In the genomic region with DNA sequence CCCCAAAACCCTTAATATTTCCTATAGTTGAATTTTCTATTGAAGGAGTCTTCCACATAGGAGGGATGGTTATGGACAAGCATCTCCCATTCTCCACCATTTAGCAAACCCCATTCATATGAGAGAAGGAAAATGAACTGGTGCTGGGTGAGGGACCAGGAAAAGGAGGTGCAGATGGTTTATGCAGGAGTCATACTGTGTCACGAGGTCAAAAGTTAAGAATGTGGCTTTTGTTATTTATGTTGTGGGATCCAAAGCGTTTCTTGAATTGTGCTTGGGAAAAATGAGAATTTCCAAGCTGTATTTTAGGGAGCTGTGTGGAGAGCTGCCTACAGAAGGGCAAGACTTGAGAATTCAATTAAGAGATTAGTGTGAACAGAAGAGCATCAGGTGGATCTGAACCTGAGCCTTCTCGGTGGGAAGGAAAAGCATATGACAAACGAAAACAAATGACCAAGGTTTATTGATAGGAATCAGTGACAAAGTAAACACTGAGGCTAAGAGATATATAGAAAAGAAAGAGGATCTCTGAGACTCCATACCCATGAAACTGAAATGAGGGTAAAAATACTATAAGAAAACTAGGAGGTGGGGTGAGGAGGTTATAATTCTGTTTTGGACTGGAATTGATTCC, we compare ENCODE assay signal across 20 cellular contexts.
DNase-seq lines count a peak whose midpoint lies in the region; ATAC-seq and TF ChIP-seq lines count a peak whose summit lies in the region.
"Had no signal": no experiment of that assay in that cellular context is flagged by ENCODE, and none has a peak within 500 bp of the region (broad histone marks: within the 10 kb centered on the region; RNA-seq: fewer than 3 reads in every experiment).

No MANE protein-coding gene starts in this region.

- no peaks in the 10 kb centered on the region for H3K36me3 ChIP-seq in heart left ventricle
- no peaks in the 10 kb centered on the region for H3K36me3 ChIP-seq in uterus
- H3K36me3 ChIP-seq: adrenal gland had no signal

- TF ChIP-seq POLR2A in heart left ventricle (IDR thresholded peaks at IDR 0.05) (no peak), uterus (IDR thresholded peaks at IDR 0.05) (no peak)

- no peaks in the 10 kb centered on the region for H3K27me3 ChIP-seq in heart left ventricle
- no peaks in the 10 kb centered on the region for H3K27me3 ChIP-seq in uterus

- no peak overlapping the region for H3K27ac Mint-ChIP-seq in activated naive CD8-positive, alpha-beta T cell treated with anti-CD3 and anti-CD28 coated beads, Interleukin-2, amount 50 U/mL, for 24 hours
- H3K27ac Mint-ChIP-seq: GM23338; naive B cell; stimulated activated memory B cell treated with anti-CD40 and anti-IgM and Interleukin-4, amounts not matched to agents 10 μg/mL and 1 μg/mL and 100 μg/mL, for 72 hours had no signal

- no peaks in the 10 kb centered on the region for H3K27me3 Mint-ChIP-seq in activated naive CD8-positive, alpha-beta T cell treated with anti-CD3 and anti-CD28 coated beads, Interleukin-2, amount 50 U/mL, for 24 hours
- H3K27me3 Mint-ChIP-seq: naive B cell; stimulated activated memory B cell treated with anti-CD40 and anti-IgM and Interleukin-4, amounts not matched to agents 10 μg/mL and 1 μg/mL and 100 μg/mL, for 72 hours had no signal

- in situ Hi-C loops in astrocyte of the cerebellum (cut with HindIII; ENCODE audit: low sequenced_read_pairs), result no loop called here

- H3K27ac ChIP-seq in heart left ventricle (peak overlapping the region in 9 of 12 donors; percentile 15 to 74 (median 29)), uterus (peak overlapping the region; percentile 48 to 54)
- H3K27ac ChIP-seq: adrenal gland had no signal

- no peaks in the 10 kb centered on the region for H3K9me3 Mint-ChIP-seq in activated naive CD8-positive, alpha-beta T cell treated with anti-CD3 and anti-CD28 coated beads, Interleukin-2, amount 50 U/mL, for 24 hours
- H3K9me3 Mint-ChIP-seq: GM23338; stimulated activated memory B cell treated with anti-CD40 and anti-IgM and Interleukin-4, amounts not matched to agents 10 μg/mL and 1 μg/mL and 100 μg/mL, for 72 hours had no signal

- TF ChIP-seq CTCF in heart left ventricle (IDR thresholded peaks at IDR 0.05) (no peak), astrocyte of the cerebellum (IDR thresholded peaks at IDR 0.05; ENCODE audit: low read depth, low read length, missing control alignments) (no peak), foreskin fibroblast (IDR thresholded peaks at IDR 0.05; ENCODE audit: low read depth, low read length) (no peak), uterus (IDR thresholded peaks at IDR 0.05) (no peak)

- no peak overlapping the region for H3K4me3 ChIP-seq in heart left ventricle
- H3K4me3 ChIP-seq in astrocyte of the cerebellum (ENCODE audit: low read depth, low read length), result no peak overlapping the region
- no peak overlapping the region for H3K4me3 ChIP-seq in foreskin fibroblast (ENCODE audit: low read depth in 1 of 2, low read length in 2 of 2)
- H3K4me3 ChIP-seq in uterus, result no peak overlapping the region
- H3K4me3 ChIP-seq: adrenal gland, GM23338 had no signal

- ATAC-seq in heart left ventricle, result no peak
- no peak for ATAC-seq in left cardiac atrium
- no peak for ATAC-seq in GM18861 (IDR thresholded peaks at IDR 0.05; ENCODE audit: unreplicated experiment)
- ATAC-seq in activated naive CD8-positive, alpha-beta T cell treated with anti-CD3 and anti-CD28 coated beads, Interleukin-2, amount 50 U/mL, for 24 hours, result no peak
- ATAC-seq: GM23338; stimulated activated memory B cell treated with anti-CD40 and anti-IgM and Interleukin-4, amounts not matched to agents 10 μg/mL and 1 μg/mL and 100 μg/mL, for 72 hours had no signal

- H3K4me1 Mint-ChIP-seq in activated naive CD8-positive, alpha-beta T cell treated with anti-CD3 and anti-CD28 coated beads, Interleukin-2, amount 50 U/mL, for 24 hours, result no peaks in the 10 kb centered on the region
- H3K4me1 Mint-ChIP-seq: naive B cell; stimulated activated memory B cell treated with anti-CD40 and anti-IgM and Interleukin-4, amounts not matched to agents 10 μg/mL and 1 μg/mL and 100 μg/mL, for 72 hours had no signal

- intact Hi-C loops in heart left ventricle (cut with DNase I) (no loop called here), left cardiac atrium (cut with DNase I) (no loop called here), uterus (cut with DNase I; ENCODE audit: low total_unique reads) (no loop called here)

- H3K4me1 ChIP-seq in heart left ventricle, result no peaks in the 10 kb centered on the region
- no peaks in the 10 kb centered on the region for H3K4me1 ChIP-seq in uterus
- H3K4me1 ChIP-seq: adrenal gland had no signal

- no peaks in the 10 kb centered on the region for H3K36me3 Mint-ChIP-seq in activated naive CD8-positive, alpha-beta T cell treated with anti-CD3 and anti-CD28 coated beads, Interleukin-2, amount 50 U/mL, for 24 hours (ENCODE audit: low read depth)
- H3K36me3 Mint-ChIP-seq: naive B cell; stimulated activated memory B cell treated with anti-CD40 and anti-IgM and Interleukin-4, amounts not matched to agents 10 μg/mL and 1 μg/mL and 100 μg/mL, for 72 hours had no signal

- DNase-seq in heart left ventricle (no peak), left cardiac atrium (no peak), astrocyte of the cerebellum (ENCODE audit: low read depth) (peak; percentile 39), foreskin fibroblast (peak; percentile 73 to 84), uterus (no peak), cerebellar nuclear complex (lab: John Stamatoyannopoulos, UW) (no peak)
- no peak for DNase-seq in activated naive CD8-positive, alpha-beta T cell treated with anti-CD3 and anti-CD28 coated beads, Interleukin-2, amount 50 U/mL, for 24 hours
- DNase-seq: 8988T; activated CD4-positive, alpha-beta T cell treated with anti-CD3 and anti-CD28 coated beads, Interleukin-2, amount 50 U/mL, for 48 hours; adrenal gland; effector CD4-positive, alpha-beta T cell; glutamatergic neuron; naive B cell; NCI-H1694 treated with DMSO at 0.1 percent for 48 hours; SIG-M5; stimulated activated CD4-positive, alpha-beta T cell treated with anti-CD3 and anti-CD28 coated beads, Interleukin-4, amount 100 ng/mL, for 4 hours; T-helper 9 cell had no signal

- H3K9me3 ChIP-seq in heart left ventricle (peaks cover 0 to 4% (median 0%) of the 10 kb centered on the region in 12 donors), uterus (no peaks in the 10 kb centered on the region)
- H3K9me3 ChIP-seq: adrenal gland had no signal

- WGBS in heart left ventricle, 4 donors, result 71 to 75% (median 73%) methylated on average over 4 of the region's 4 CpGs

- H3K4me3 Mint-ChIP-seq in activated naive CD8-positive, alpha-beta T cell treated with anti-CD3 and anti-CD28 coated beads, Interleukin-2, amount 50 U/mL, for 24 hours, result no peak overlapping the region
- H3K4me3 Mint-ChIP-seq: GM23338; naive B cell; stimulated activated memory B cell treated with anti-CD40 and anti-IgM and Interleukin-4, amounts not matched to agents 10 μg/mL and 1 μg/mL and 100 μg/mL, for 72 hours had no signal

Comparison
In these comparisons a context has a peak if more than half of its experiments do, and no peak if none do; other contexts are left out.
1. DNase-seq: peak in astrocyte of the cerebellum (single experiment) and foreskin fibroblast (2 of 2); none in heart left ventricle (0 of 5), left cardiac atrium (single experiment), uterus (0 of 2), cerebellar nuclear complex (0 of 2) and activated naive CD8-positive, alpha-beta T cell treated with anti-CD3 and anti-CD28 coated beads, Interleukin-2, amount 50 U/mL, for 24 hours (single experiment).